In genomic region chr21:32727728-32728454, GRCh38 we compare ENCODE assay signal across 8 cellular contexts. TPM values are rescaled to one million over a fixed set of nuclear protein-coding genes. Genes with fewer than 3 reads are reported as not detected.
A peak's percentile ranks its signal among the peaks of the same experiment; 100 is the strongest.
DNase-seq lines count a peak whose midpoint lies in the region; ATAC-seq and TF ChIP-seq lines count a peak whose summit lies in the region.

Gene SYNJ1 (minus strand): TSS chr21:32728013. CDS start chr21:32726895, 1,118 bp downstream.

- H3K27ac ChIP-seq in temporal lobe (ENCODE audit: low read depth, low read length), result peak within 1 kb of the TSS; percentile 83

- no peaks in the 10 kb centered on the region for H3K9me3 Mint-ChIP-seq in activated naive CD4-positive, alpha-beta T cell treated with anti-CD3 and anti-CD28 coated beads, Interleukin-2, amount 50 U/mL, for 24 hours

- DNase-seq in GM10266 (ENCODE audit: extremely low spot score) (peak; percentile 95), NCI-H1092 treated with DMSO at 0.1 percent for 48 hours (lab: John Stamatoyannopoulos, UW) (peak; percentile 93), globus pallidus (ENCODE audit: low spot score) (peak; percentile 96), omental fat pad (ENCODE audit: low spot score) (peak; percentile 79)

- ATAC-seq in HG02623 (IDR thresholded peaks at IDR 0.05; ENCODE audit: unreplicated experiment), result peak; percentile 90
- ATAC-seq in SK-N-SH treated with all-trans-retinoic acid at 6 μM for 48 hours, result peak; percentile 93
- peak; percentile 98 for ATAC-seq in omental fat pad (ENCODE audit: low FRiP score)

- H3K36me3 Mint-ChIP-seq in activated naive CD4-positive, alpha-beta T cell treated with anti-CD3 and anti-CD28 coated beads, Interleukin-2, amount 50 U/mL, for 24 hours, result peaks cover 7% of the 10 kb centered on the region

- H3K4me1 Mint-ChIP-seq in activated naive CD4-positive, alpha-beta T cell treated with anti-CD3 and anti-CD28 coated beads, Interleukin-2, amount 50 U/mL, for 24 hours, result peaks cover 69% of the 10 kb centered on the region

- H3K27me3 Mint-ChIP-seq in activated naive CD4-positive, alpha-beta T cell treated with anti-CD3 and anti-CD28 coated beads, Interleukin-2, amount 50 U/mL, for 24 hours, result no peaks in the 10 kb centered on the region

- TF ChIP-seq CTCF in GM10266 (IDR thresholded peaks at IDR 0.05; ENCODE audit: control insufficient read depth, insufficient read depth, low read depth, missing control alignments) (no peak), omental fat pad (IDR thresholded peaks at IDR 0.05) (no peak)

- H3K4me3 Mint-ChIP-seq in activated naive CD4-positive, alpha-beta T cell treated with anti-CD3 and anti-CD28 coated beads, Interleukin-2, amount 50 U/mL, for 24 hours, result peak within 1 kb of the TSS; percentile 96

- peak within 1 kb of the TSS; percentile 95 for H3K27ac Mint-ChIP-seq in activated naive CD4-positive, alpha-beta T cell treated with anti-CD3 and anti-CD28 coated beads, Interleukin-2, amount 50 U/mL, for 24 hours

TF ChIP-seq in SK-N-SH treated with all-trans-retinoic acid at 6 μM for 48 hours, 23 proteins besides CTCF, POLR2A, EP300 and RAD21:
- TF ChIP-seq SNAI2 (CRISPR knock-in tag; IDR thresholded peaks at IDR 0.05), result no peak
- no peak for TF ChIP-seq ISL1 (CRISPR knock-in tag; IDR thresholded peaks at IDR 0.05)
- no peak for TF ChIP-seq RARB (CRISPR knock-in tag; IDR thresholded peaks at IDR 0.05)
- no peak for TF ChIP-seq BACH2 (CRISPR knock-in tag; IDR thresholded peaks at IDR 0.05; ENCODE audit: borderline replicate concordance)
- TF ChIP-seq ARNTL (CRISPR knock-in tag; IDR thresholded peaks at IDR 0.05; ENCODE audit: borderline replicate concordance, low read depth), result no peak
- TF ChIP-seq CREB5 (CRISPR knock-in tag; IDR thresholded peaks at IDR 0.05; ENCODE audit: low read depth), result no peak
- TF ChIP-seq OSR1 (CRISPR knock-in tag; IDR thresholded peaks at IDR 0.05), result no peak
- TF ChIP-seq ZNF565 (CRISPR knock-in tag; conservative IDR thresholded peaks at IDR 0.05; ENCODE audit: low read depth), result no peak
- peak; percentile 87 for TF ChIP-seq PATZ1 (CRISPR knock-in tag; IDR thresholded peaks at IDR 0.05; ENCODE audit: borderline replicate concordance)
- peak; percentile 16; the same call in 1 of the 2 replicates for TF ChIP-seq ZFP3 (CRISPR knock-in tag; IDR thresholded peaks at IDR 0.05)
- TF ChIP-seq ZNF8 (CRISPR knock-in tag; IDR thresholded peaks at IDR 0.05), result peak; percentile 4; the same call in 1 of the 2 replicates
- TF ChIP-seq ZFP30 (CRISPR knock-in tag; IDR thresholded peaks at IDR 0.05), result no peak

RNA-seq across cellular contexts. Expression of gene SYNJ1, which starts in this region (rescaled TPM):
- total RNA-seq in omental fat pad, result 10 to 100 TPM in 2 of 4 donors, 1 to 10 TPM in 2; 7.5 to 22.1 (median 9.9) TPM
- 19.7 TPM for total RNA-seq in temporal lobe

Comparison
In these comparisons a context has a peak if more than half of its experiments do, and no peak if none do; other contexts are left out.
1. Peak in every context shown above with its lines: DNase-seq, ATAC-seq and H3K27ac ChIP-seq.